ENCODE assay signal across 8 cellular contexts in genomic region chr12:45729233-45730115, GRCh38. TPM values are rescaled to one million over a fixed set of nuclear protein-coding genes. Genes with fewer than 3 reads are reported as not detected.
DNase-seq lines count a peak whose midpoint lies in the region; ATAC-seq and TF ChIP-seq lines count a peak whose summit lies in the region.

Gene ARID2 (plus strand): TSS chr12:45729706. CDS start chr12:45729837, 131 bp downstream.

- H3K4me1 ChIP-seq in DOHH2 (ENCODE audit: control insufficient read depth, low read length) (peaks cover 29% of the 10 kb centered on the region), right atrium auricular region (peaks cover 0 to 32% of the 10 kb centered on the region in 2 donors), urinary bladder (ENCODE audit: insufficient read depth) (no peaks in the 10 kb centered on the region)

- H3K9me3 ChIP-seq in DOHH2 (ENCODE audit: control insufficient read depth, insufficient read depth, low read length) (no peaks in the 10 kb centered on the region), right atrium auricular region (no peaks in the 10 kb centered on the region)

- H3K36me3 ChIP-seq in DOHH2 (ENCODE audit: control insufficient read depth, low read length) (peaks cover 41% of the 10 kb centered on the region), right atrium auricular region (no peaks in the 10 kb centered on the region), urinary bladder (ENCODE audit: insufficient read depth) (no peaks in the 10 kb centered on the region)

- no peaks in the 10 kb centered on the region for H3K9me3 Mint-ChIP-seq in T-helper 1 cell treated with Interleukin-12 subunit alpha and Interleukin-12 subunit beta and Interleukin-4 antibody, amounts not matched to agents 30 μg/mL and 1 μg/mL, for 36 hours

- H3K27ac ChIP-seq in DOHH2 (ENCODE audit: low read depth, low read length) (peak within 1 kb of the TSS; percentile 95), right atrium auricular region (peak within 1 kb of the TSS; percentile 100), urinary bladder (ENCODE audit: low read depth) (peak within 1 kb of the TSS; percentile 100)

- peaks cover 21% of the 10 kb centered on the region for H3K36me3 Mint-ChIP-seq in T-helper 1 cell treated with Interleukin-12 subunit alpha and Interleukin-12 subunit beta and Interleukin-4 antibody, amounts not matched to agents 30 μg/mL and 1 μg/mL, for 36 hours (ENCODE audit: low read depth)

- peak within 1 kb of the TSS; percentile 80 for H3K4me3 ChIP-seq in DOHH2 (ENCODE audit: low read length)
- peak within 1 kb of the TSS; percentile 92 to 95 for H3K4me3 ChIP-seq in right atrium auricular region
- peak within 1 kb of the TSS; percentile 95 for H3K4me3 ChIP-seq in urinary bladder (ENCODE audit: low read depth, low read length)

- TF ChIP-seq CTCF in DOHH2 (IDR thresholded peaks at IDR 0.05; ENCODE audit: low read depth, low read length, poor library complexity, severe bottlenecking) (no peak), right atrium auricular region (IDR thresholded peaks at IDR 0.05) (no peak)

- no peaks in the 10 kb centered on the region for H3K27me3 Mint-ChIP-seq in T-helper 1 cell treated with Interleukin-12 subunit alpha and Interleukin-12 subunit beta and Interleukin-4 antibody, amounts not matched to agents 30 μg/mL and 1 μg/mL, for 36 hours (ENCODE audit: low read depth)

- H3K4me3 Mint-ChIP-seq in T-helper 1 cell treated with Interleukin-12 subunit alpha and Interleukin-12 subunit beta and Interleukin-4 antibody, amounts not matched to agents 30 μg/mL and 1 μg/mL, for 36 hours, result peak within 1 kb of the TSS; percentile 96

- H3K9me2 ChIP-seq in DOHH2 (replicated peaks; ENCODE audit: control insufficient read depth, low read length), result no peaks in the 10 kb centered on the region

- peak; percentile 2 for ATAC-seq in GM21786 (IDR thresholded peaks at IDR 0.05; ENCODE audit: unreplicated experiment)

- peaks cover 16% of the 10 kb centered on the region for H3F3A ChIP-seq in DOHH2 (ENCODE audit: control insufficient read depth, insufficient read depth)

- peaks cover 74% of the 10 kb centered on the region for H3K79me2 ChIP-seq in DOHH2 (ENCODE audit: control insufficient read depth, low read length)

- no peaks in the 10 kb centered on the region for H3K27me3 ChIP-seq in DOHH2 (ENCODE audit: control insufficient read depth, low read length)
- H3K27me3 ChIP-seq in right atrium auricular region, result no peaks in the 10 kb centered on the region

- peaks cover 25% of the 10 kb centered on the region for H3K4me1 Mint-ChIP-seq in T-helper 1 cell treated with Interleukin-12 subunit alpha and Interleukin-12 subunit beta and Interleukin-4 antibody, amounts not matched to agents 30 μg/mL and 1 μg/mL, for 36 hours (ENCODE audit: low read depth)

- H3K4me2 ChIP-seq in DOHH2 (ENCODE audit: low read length), result peak within 1 kb of the TSS; percentile 94

- no peaks in the 10 kb centered on the region for H4K20me1 ChIP-seq in DOHH2 (ENCODE audit: control insufficient read depth, insufficient read depth, low read depth, low read length)

- peak within 1 kb of the TSS; percentile 96 for H3K27ac Mint-ChIP-seq in T-helper 1 cell treated with Interleukin-12 subunit alpha and Interleukin-12 subunit beta and Interleukin-4 antibody, amounts not matched to agents 30 μg/mL and 1 μg/mL, for 36 hours

- peak; percentile 60 to 72 for DNase-seq in Kasumi-1 (lab: John Stamatoyannopoulos, UW)
- DNase-seq in amygdala (lab: John Stamatoyannopoulos, UW), result peak in 51 of 56 donors; percentile 14 to 86 (median 63)
- peak; percentile 63 for DNase-seq in right atrium auricular region (ENCODE audit: low spot score)
- DNase-seq in pulmonary artery endothelial cell (ENCODE audit: low read depth, low spot score), result no peak

- WGBS in urinary bladder, result under 1% methylated on average over 86 of the region's 89 CpGs

RNA-seq across cellular contexts. Expression of gene ARID2, which starts in this region (rescaled TPM):
- total RNA-seq in right atrium auricular region, result 10 to 100 TPM; 13.7 to 19.5 TPM
- total RNA-seq in pulmonary artery endothelial cell, result 12.4 and 16.6 TPM in 2 replicates
- total RNA-seq in urinary bladder, result 77.4 TPM
- polyA plus RNA-seq in urinary bladder, result 7.6 TPM
